1 cellular context compared by ENCODE assay signal in the genomic region with DNA sequence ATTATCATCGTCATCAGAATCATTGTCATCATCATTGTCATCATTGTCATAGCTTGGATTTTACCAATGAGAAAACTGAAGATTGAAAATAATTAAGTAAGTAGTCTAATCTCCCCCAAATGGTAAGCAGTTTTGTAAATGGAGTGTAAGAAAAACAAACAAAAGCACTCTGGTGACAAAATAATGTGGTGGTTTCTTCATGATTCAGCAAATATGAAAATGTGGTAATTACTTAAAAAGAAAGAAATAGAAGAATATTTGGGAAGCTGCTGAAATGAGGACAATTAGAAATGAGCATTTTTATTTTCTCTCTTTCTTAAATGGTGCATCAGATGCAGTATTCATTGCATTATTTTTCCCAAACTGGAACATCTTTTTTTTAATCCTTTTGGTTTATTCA.
TF ChIP-seq lines count a peak whose summit lies in the region.

No MANE protein-coding gene starts in this region.

TF ChIP-seq in HepG2, 621 proteins besides CTCF, POLR2A, EP300 and RAD21 (continued from another document):
- peak; percentile 85 for TF ChIP-seq CREB1 (IDR thresholded peaks at IDR 0.05)
- no peak for TF ChIP-seq CREB1 (CRISPR knock-in tag; IDR thresholded peaks at IDR 0.05)
- TF ChIP-seq MAFF (IDR thresholded peaks at IDR 0.05; ENCODE audit: low read depth, low read length) = peak; percentile 73
- TF ChIP-seq, protein P1, sequence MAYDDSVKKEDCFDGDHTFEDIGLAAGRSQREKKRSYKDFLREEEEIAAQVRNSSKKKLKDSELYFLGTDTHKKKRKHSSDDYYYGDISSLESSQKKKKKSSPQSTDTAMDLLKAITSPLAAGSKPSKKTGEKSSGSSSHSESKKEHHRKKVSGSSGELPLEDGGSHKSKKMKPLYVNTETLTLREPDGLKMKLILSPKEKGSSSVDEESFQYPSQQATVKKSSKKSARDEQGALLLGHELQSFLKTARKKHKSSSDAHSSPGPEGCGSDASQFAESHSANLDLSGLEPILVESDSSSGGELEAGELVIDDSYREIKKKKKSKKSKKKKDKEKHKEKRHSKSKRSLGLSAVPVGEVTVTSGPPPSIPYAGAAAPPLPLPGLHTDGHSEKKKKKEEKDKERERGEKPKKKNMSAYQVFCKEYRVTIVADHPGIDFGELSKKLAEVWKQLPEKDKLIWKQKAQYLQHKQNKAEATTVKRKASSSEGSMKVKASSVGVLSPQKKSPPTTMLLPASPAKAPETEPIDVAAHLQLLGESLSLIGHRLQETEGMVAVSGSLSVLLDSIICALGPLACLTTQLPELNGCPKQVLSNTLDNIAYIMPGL (CRISPR knock-in tag; IDR thresholded peaks at IDR 0.05; ENCODE audit: borderline replicate concordance in 1 of 2, low read depth in 1 of 2) = no peak
- no peak for TF ChIP-seq ZNF83 (CRISPR knock-in tag; IDR thresholded peaks at IDR 0.05; ENCODE audit: borderline replicate concordance)
- no peak for TF ChIP-seq ZNF564 (CRISPR knock-in tag; IDR thresholded peaks at IDR 0.05)
- no peak for TF ChIP-seq SKI (IDR thresholded peaks at IDR 0.05; ENCODE audit: partially characterized antibody)
- peak; percentile 68 to 79 for TF ChIP-seq MAFK (conservative IDR thresholded peaks at IDR 0.05 in 1 of 2, IDR thresholded peaks at IDR 0.05 in 1 of 2; ENCODE audit: low read length in 2 of 2)
